ENCODE assay signal across 8 cellular contexts in genomic region chr13:113837554-113838355, GRCh38. TPM values are rescaled to one million over a fixed set of nuclear protein-coding genes. Genes with fewer than 3 reads are reported as not detected.
DNase-seq lines count a peak whose midpoint lies in the region; ATAC-seq and TF ChIP-seq lines count a peak whose summit lies in the region.

No MANE protein-coding gene starts in this region.

- H3K4me1 ChIP-seq in stomach = peaks cover 42 to 54% (median 47%) of the 10 kb centered on the region in 4 donors

- H3K4me3 ChIP-seq in choroid plexus epithelial cell (ENCODE audit: low read depth, low read length) = peak overlapping the region; percentile 42
- peak overlapping the region in 3 of 4 donors; percentile 13 to 28 (median 25) for H3K4me3 ChIP-seq in stomach

- WGBS in stomach, 5 donors = 20 to 43% (median 23%) methylated on average over 12 to 16 of the region's 16 CpGs

- H3K27ac ChIP-seq in layer of hippocampus (ENCODE audit: low read depth, low read length) (peak overlapping the region; percentile 81), stomach (peak overlapping the region; percentile 56 to 85 (median 83))

- H3K27me3 ChIP-seq in layer of hippocampus (ENCODE audit: control insufficient read depth, insufficient read depth, low read length) (no peaks in the 10 kb centered on the region), stomach (no peaks in the 10 kb centered on the region)

- H3K36me3 ChIP-seq in stomach = peaks cover 23 to 37% (median 36%) of the 10 kb centered on the region in 4 donors

- ATAC-seq in GM18870 (IDR thresholded peaks at IDR 0.05; ENCODE audit: unreplicated experiment) (no peak), GM21515 (IDR thresholded peaks at IDR 0.05; ENCODE audit: unreplicated experiment) (no peak), GM19463 (IDR thresholded peaks at IDR 0.05; ENCODE audit: unreplicated experiment) (no peak)

- TF ChIP-seq POLR2A in stomach (IDR thresholded peaks at IDR 0.05) = no peak

- DNase-seq in GM04503 (ENCODE audit: low read depth) (peak; percentile 92), NCI-H345 treated with DMSO at 0.1 percent for 48 hours (lab: John Stamatoyannopoulos, UW; ENCODE audit: unreplicated experiment) (peak; percentile 35), choroid plexus epithelial cell (ENCODE audit: low read depth) (peak; percentile 99), stomach (peak; percentile 89)

- intact Hi-C loops in stomach (cut with DNase I; ENCODE audit: low total_unique reads) = no loop called here

- TF ChIP-seq EP300 in stomach (IDR thresholded peaks at IDR 0.05) = no peak

- H3K9me3 ChIP-seq in stomach = no peaks in the 10 kb centered on the region

- TF ChIP-seq CTCF in choroid plexus epithelial cell (conservative IDR thresholded peaks at IDR 0.05; ENCODE audit: low read depth, low read length) (no peak), stomach (IDR thresholded peaks at IDR 0.05) (no peak)

RNA-seq across cellular contexts. Expression of gene GAS6, which starts 26.1 kb away (rescaled TPM):
- total RNA-seq in stomach = 100 to 1,000 TPM in 2 of 5 donors, 10 to 100 TPM in 3; 31.4 to 409 (median 93.4) TPM
- 100 to 1,000 TPM in 1 of 3 donors, 10 to 100 TPM in 2; 34.7 to 109 (median 62.0) TPM for polyA plus RNA-seq in stomach

Comparison
In these comparisons a context has a peak if more than half of its experiments do, and no peak if none do; other contexts are left out.
1. DNase-seq: peak in every context shown above with its lines; median percentile 99 in choroid plexus epithelial cell; 92 in GM04503; 89 in stomach; 35 in NCI-H345 treated with DMSO at 0.1 percent for 48 hours.